ENCODE assay signal across 23 cellular contexts in genomic region chr15:100306098-100306497, GRCh38. TPM values are rescaled to one million over a fixed set of nuclear protein-coding genes. Genes with fewer than 3 reads are reported as not detected.
"Had no signal": no experiment of that assay in that cellular context is flagged by ENCODE, and none has a peak within 500 bp of the region (broad histone marks: within the 10 kb centered on the region; RNA-seq: fewer than 3 reads in every experiment).

No MANE protein-coding gene starts in this region.

- H3K4me1 ChIP-seq: left lung had no signal

- DNase-seq: cortex of kidney; effector CD8-positive, alpha-beta T cell; effector memory CD8-positive, alpha-beta T cell; endodermal cell; erythroblast; esophagus squamous epithelium; foreskin fibroblast; foreskin melanocyte; gastrocnemius medialis; glutamatergic neuron; heart right ventricle; hippocampal formation; left cardiac atrium; left lung; left ventricle myocardium superior; lower lobe of right lung; mesenchymal stem cell; mucosa of descending colon had no signal

- H3K27ac Mint-ChIP-seq: dendritic cell treated with granulocyte-macrophage colony-stimulating factor and Interleukin-4, amounts not matched to agents 40 ng/mL and 50 ng/mL, for 4 days; endodermal cell; mesothelial cell of epicardium had no signal

- H3K36me3 ChIP-seq: esophagus squamous epithelium, heart right ventricle, left lung, lower lobe of right lung had no signal

- H3K27ac ChIP-seq: epithelial cell of prostate, esophagus squamous epithelium, gastrocnemius medialis, heart right ventricle, left lung, lower lobe of right lung had no signal

- H3K27me3 ChIP-seq: esophagus squamous epithelium, gastrocnemius medialis had no signal

- H3K4me3 ChIP-seq: esophagus squamous epithelium, gastrocnemius medialis, heart right ventricle, left lung, lower lobe of right lung, mucosa of descending colon had no signal

- H3K9me3 Mint-ChIP-seq: effector memory CD8-positive, alpha-beta T cell had no signal

- H3K4me3 Mint-ChIP-seq: dendritic cell treated with granulocyte-macrophage colony-stimulating factor and Interleukin-4, amounts not matched to agents 40 ng/mL and 50 ng/mL, for 4 days; effector memory CD8-positive, alpha-beta T cell; endodermal cell; mesothelial cell of epicardium had no signal

- ATAC-seq: effector memory CD8-positive, alpha-beta T cell; esophagus mucosa; gastrocnemius medialis; heart right ventricle; left cardiac atrium; left lung; left ventricle myocardium superior; lower lobe of right lung; mucosa of descending colon had no signal

- H3K27me3 Mint-ChIP-seq: effector memory CD8-positive, alpha-beta T cell had no signal

- H3K9me3 ChIP-seq: gastrocnemius medialis had no signal

- H3K4me1 Mint-ChIP-seq: endodermal cell had no signal

RNA-seq across cellular contexts. Expression of gene ADAMTS17, which starts 35.7 kb away (rescaled TPM):
- total RNA-seq: glomerular endothelial cell had no signal
